ENCODE assay signal across 11 cellular contexts in the genomic region with DNA sequence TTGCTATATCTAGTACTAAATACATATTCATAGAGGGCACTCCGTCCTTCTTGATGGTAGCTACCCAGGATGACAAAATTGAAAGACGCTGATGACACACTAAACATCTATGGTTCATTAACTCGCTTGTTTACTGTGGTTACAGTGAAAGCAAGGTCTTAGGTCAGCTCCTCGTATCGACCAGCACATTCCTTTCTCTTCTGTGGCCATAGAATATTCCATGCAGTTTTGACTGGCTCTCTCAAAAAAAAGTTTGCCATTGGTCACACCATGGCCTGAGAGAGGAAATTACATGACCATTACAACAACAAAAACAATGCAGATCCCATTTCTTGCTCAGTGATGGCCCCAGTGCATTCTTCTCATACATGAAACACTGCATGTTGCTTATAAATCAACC.
DNase-seq lines count a peak whose midpoint lies in the region; ATAC-seq, FAIRE-seq and TF ChIP-seq lines count a peak whose summit lies in the region.
"Had no signal": no experiment of that assay in that cellular context is flagged by ENCODE, and none has a peak within 500 bp of the region (broad histone marks: within the 10 kb centered on the region; RNA-seq: fewer than 3 reads in every experiment).

No MANE protein-coding gene starts in this region.

- H3K9ac ChIP-seq in GM12878 (ENCODE audit: control insufficient read depth, insufficient read depth, low read length) = no peak overlapping the region

- peak in 1 of 2 experiments; percentile 10; a peak in 1 of 4 replicates for TF ChIP-seq EP300 in GM12878 (IDR thresholded peaks at IDR 0.05; ENCODE audit: borderline replicate concordance in 1 of 2, control insufficient read depth in 1 of 2, low read depth in 2 of 2, low read length in 2 of 2)
- TF ChIP-seq EP300 in esophagus muscularis mucosa (IDR thresholded peaks at IDR 0.05) = no peak

- CTCF ChIA-PET in GM12878 (lab: Yijun Ruan, JAX) = interaction anchor here (2.0 kb wide), 1 partner anchor 417 kb away, joined by 4 read pairs; no protein-coding TSS in a partner anchor

- in situ Hi-C loops in GM12878 (cut with MboI) = no loop called here

- H4K20me1 ChIP-seq in GM12878 (ENCODE audit: control insufficient read depth, insufficient read depth) = no peaks in the 10 kb centered on the region

- no peak for TF ChIP-seq RAD21 in GM12878 (IDR thresholded peaks at IDR 0.05; ENCODE audit: insufficient read depth, low read depth, low read length)

- no peak for TF ChIP-seq CTCF in GM12878 (IDR thresholded peaks at IDR 0.05 in 2 of 3, conservative IDR thresholded peaks at IDR 0.05 in 1 of 3; ENCODE audit: control insufficient read depth in 2 of 3, extremely low read depth in 1 of 3, insufficient read depth in 1 of 3, low read depth in 3 of 3, low read length in 3 of 3)
- no peak for TF ChIP-seq CTCF in esophagus muscularis mucosa (IDR thresholded peaks at IDR 0.05)

- H2AFZ ChIP-seq in GM12878 (ENCODE audit: control insufficient read depth, low read depth, low read length) = no peak overlapping the region

- TF ChIP-seq POLR2A in GM12878 (IDR thresholded peaks at IDR 0.05; ENCODE audit: low read depth, low read length) = no peak
- no peak for TF ChIP-seq POLR2A in esophagus muscularis mucosa (IDR thresholded peaks at IDR 0.05; ENCODE audit: low read depth)
- no peak for TF ChIP-seq POLR2A in erythroblast (IDR thresholded peaks at IDR 0.05; ENCODE audit: low read length)

- intact Hi-C loops in GM12878 (cut with micrococcal nuclease; ENCODE audit: unreplicated experiment) (loop anchor here (5.0 to 10.0 kb wide), 3 partner anchors 256 to 474 kb away; no protein-coding TSS in a partner anchor), esophagus muscularis mucosa (cut with DNase I) (no loop called here)

- ATAC-seq in GM21515 (IDR thresholded peaks at IDR 0.05; ENCODE audit: unreplicated experiment) (peak; percentile 65), HG03135 (IDR thresholded peaks at IDR 0.05; ENCODE audit: unreplicated experiment) (peak; percentile 71), GM12878 (peak; percentile 90)

- POLR2A ChIA-PET in GM12878 (lab: Charles Lee) = no interaction called here

- H3K36me3 ChIP-seq in GM12878 (ENCODE audit: control insufficient read depth in 2 of 2, insufficient read depth in 2 of 2, low read length in 1 of 2) = no peaks in the 10 kb centered on the region
- H3K36me3 ChIP-seq in esophagus muscularis mucosa = no peaks in the 10 kb centered on the region
- H3K36me3 ChIP-seq: suprapubic skin had no signal

- WGBS in GM12878 (ENCODE audit: insufficient coverage, insufficient replicate concordance, low lambda C conversion rate, missing lambda C conversion rate) = 0% methylated on average over 5 of the region's 5 CpGs
- WGBS in esophagus muscularis mucosa = 89% methylated on average over 5 of the region's 5 CpGs

- peaks cover 0 to 3% of the 10 kb centered on the region in 2 experiments; a peak in 2 of 4 replicates for H3K27me3 ChIP-seq in GM12878 (replicated peaks in 1 of 2; ENCODE audit: control insufficient read depth in 2 of 2, insufficient read depth in 2 of 2, low read length in 1 of 2)
- no peaks in the 10 kb centered on the region for H3K27me3 ChIP-seq in esophagus muscularis mucosa
- H3K27me3 ChIP-seq: dorsolateral prefrontal cortex, suprapubic skin had no signal

- no TSS peak for BruUV-seq in GM12878 (replicated peaks; lab: Mats Ljungman, UMichigan)

- SMC1A ChIA-PET in GM12878 (lab: Charles Lee; ENCODE audit: uncharacterized antibody, unreplicated experiment) = interaction anchor here (1.0 to 1.3 kb wide), 4 partner anchors 45 to 477 kb away, joined by 3 to 6 read pairs (median 4); no protein-coding TSS in a partner anchor

- peaks cover 7% of the 10 kb centered on the region; the same call in 1 of the 2 replicates for H3K4me1 ChIP-seq in GM12878 (ENCODE audit: control insufficient read depth, insufficient read depth, low read length)
- H3K4me1 ChIP-seq in esophagus muscularis mucosa = no peaks in the 10 kb centered on the region
- H3K4me1 ChIP-seq: suprapubic skin had no signal

- no peak overlapping the region for H3K27ac ChIP-seq in GM12878 (ENCODE audit: control insufficient read depth, insufficient read depth)
- no peak overlapping the region for H3K27ac ChIP-seq in esophagus muscularis mucosa (replicated peaks in 1 of 4)
- H3K27ac ChIP-seq: dorsolateral prefrontal cortex, suprapubic skin had no signal

- H3K4me3 ChIP-seq in GM12878 (no peak overlapping the region), esophagus muscularis mucosa (no peak overlapping the region)
- H3K4me3 ChIP-seq: dorsolateral prefrontal cortex, suprapubic skin had no signal

- H3K9me3 ChIP-seq in GM12878 (replicated peaks; ENCODE audit: control insufficient read depth, insufficient read depth, low read length) = no peaks in the 10 kb centered on the region; the same call in 2 of the 3 replicates
- no peaks in the 10 kb centered on the region for H3K9me3 ChIP-seq in esophagus muscularis mucosa
- H3K9me3 ChIP-seq: suprapubic skin had no signal

- no peaks in the 10 kb centered on the region for H3K79me2 ChIP-seq in GM12878 (ENCODE audit: control insufficient read depth, insufficient read depth, low read length)

- RAD21 ChIA-PET in GM12878 (lab: Charles Lee; ENCODE audit: unreplicated experiment) = no interaction called here

- peak overlapping the region; percentile 43; the same call in 1 of the 2 replicates for H3K4me2 ChIP-seq in GM12878 (ENCODE audit: control insufficient read depth, insufficient read depth)

- FAIRE-seq in GM12878 (lab: Jason Lieb, UNC) = peak; percentile 52

- peak; percentile 82 for DNase-seq in ELR (ENCODE audit: low read depth)
- peak; percentile 30 for DNase-seq in GM12878 (ENCODE audit: low read depth, low spot score)
- DNase-seq in ureter (ENCODE audit: low spot score) = no peak
- DNase-seq in esophagus muscularis mucosa (ENCODE audit: extremely low spot score) = no peak
- DNase-seq in NCI-H345 (lab: John Stamatoyannopoulos, UW) = no peak
- DNase-seq in erythroblast (lab: John Stamatoyannopoulos, UW) = no peak
- DNase-seq: dorsolateral prefrontal cortex, SHP77 treated with DMSO at 0.1 percent for 48 hours had no signal

TF ChIP-seq in GM12878, 131 proteins besides CTCF, POLR2A, EP300 and RAD21:
- TF ChIP-seq PAX5 (IDR thresholded peaks at IDR 0.05; ENCODE audit: borderline replicate concordance, low read depth, low read length) = peak; percentile 36; the same call in 1 of the 2 replicates
- TF ChIP-seq KDM1A (IDR thresholded peaks at IDR 0.05; ENCODE audit: borderline replicate concordance) = no peak
- no peak for TF ChIP-seq DPF2 (IDR thresholded peaks at IDR 0.05)
- no peak for TF ChIP-seq TAF1 (IDR thresholded peaks at IDR 0.05; ENCODE audit: borderline replicate concordance, low read depth, low read length)
- TF ChIP-seq RUNX3 (IDR thresholded peaks at IDR 0.05; ENCODE audit: low read length) = peak; percentile 50
- TF ChIP-seq IKZF2 (IDR thresholded peaks at IDR 0.05) = peak; percentile 34 to 60; a peak in 2 of 4 replicates
- no peak for TF ChIP-seq ZNF384 (IDR thresholded peaks at IDR 0.05; ENCODE audit: borderline replicate concordance, low read depth, low read length)
- TF ChIP-seq NR2F1 (conservative IDR thresholded peaks at IDR 0.05) = 0 out of 2 replicates have a peak, but pooled peaks have one; percentile 33
- TF ChIP-seq TBL1XR1 (IDR thresholded peaks at IDR 0.05; ENCODE audit: low read depth, low read length) = 0 out of 2 replicates have a peak, but pooled peaks have one; percentile 18
- TF ChIP-seq IKZF1 (conservative IDR thresholded peaks at IDR 0.05) = 0 out of 2 replicates have a peak, but pooled peaks have one; percentile 20

Comparison
In these comparisons a context has a peak if more than half of its experiments do, and no peak if none do; other contexts are left out.
1. DNase-seq: peak in ELR (single experiment) and GM12878 (single experiment); none in ureter (single experiment), esophagus muscularis mucosa (single experiment), NCI-H345 (single experiment) and erythroblast (0 of 2).
2. Peak in every context shown above with its lines, with median percentiles within 50 percentile points of each other: ATAC-seq.